ENCODE assay signal across 32 cellular contexts in the genomic region with DNA sequence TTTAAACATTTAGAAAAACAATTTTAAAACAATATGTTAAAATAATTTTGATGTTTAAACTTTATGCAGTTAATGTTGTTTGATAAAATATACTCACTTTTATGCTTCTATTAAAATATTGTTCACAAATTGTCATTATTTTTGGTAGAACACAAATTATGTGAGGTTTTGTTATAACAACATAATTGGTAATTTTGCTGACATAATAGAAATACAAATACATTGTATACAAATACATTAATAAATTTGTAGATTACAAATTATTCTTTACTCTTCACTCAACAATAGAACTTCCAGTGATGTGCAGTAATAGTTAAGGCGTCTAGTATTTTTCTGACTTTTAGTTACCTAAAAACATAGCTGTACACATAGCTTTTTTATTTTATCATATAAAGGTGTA.
"Had no signal": no experiment of that assay in that cellular context is flagged by ENCODE, and none has a peak within 500 bp of the region (broad histone marks: within the 10 kb centered on the region; RNA-seq: fewer than 3 reads in every experiment).

No MANE protein-coding gene starts in this region.

- H3K36me3 Mint-ChIP-seq: activated naive CD8-positive, alpha-beta T cell had no signal

- H3K4me3 ChIP-seq: body of pancreas, colonic mucosa, esophagus muscularis mucosa, gastrocnemius medialis, heart left ventricle had no signal

- DNase-seq: activated B cell treated with CpG ODN at 0.5 μM for 24 hours; activated CD4-positive, alpha-beta T cell treated with anti-CD3 and anti-CD28 coated beads for 48 hours; activated CD4-positive, alpha-beta T cell treated with anti-CD3 and anti-CD28 coated beads, Interleukin-2, amount 50 U/mL, for 1 hour; activated CD4-positive, alpha-beta T cell treated with anti-CD3 and anti-CD28 coated beads, Interleukin-2, amount 50 U/mL, for 48 hours; activated CD8-positive, alpha-beta memory T cell treated with anti-CD3 and anti-CD28 coated beads for 24 hours; activated CD8-positive, alpha-beta T cell treated with anti-CD3 and anti-CD28 coated beads for 36 hours; activated effector memory CD4-positive, alpha-beta T cell treated with Interleukin-2 at 50 U/mL for 16 hours; activated gamma-delta T cell treated with Interleukin-2 at 50 U/mL for 16 hours; activated naive CD4-positive, alpha-beta T cell treated with anti-CD3 and anti-CD28 coated beads, Interleukin-2, amount 50 U/mL, for 16 hours; activated naive CD4-positive, alpha-beta T cell treated with Interleukin-2 at 50 U/mL for 16 hours; activated T-cell treated with anti-CD3 and anti-CD28 coated beads, Interleukin-2, amount 50 U/mL, for 4 hours; amniotic stem cell; anterior cingulate cortex; body of pancreas; caudate nucleus; colonic mucosa; effector memory CD4-positive, alpha-beta T cell; endodermal cell; erythroblast; gastrocnemius medialis; glutamatergic neuron; heart left ventricle; T-helper 1 cell; T-helper 17 cell; T1000; WERI-Rb-1 had no signal

- H3K4me3 Mint-ChIP-seq: activated B cell treated with CpG ODN at 0.5 μM for 24 hours; activated CD8-positive, alpha-beta T cell treated with anti-CD3 and anti-CD28 coated beads for 36 hours; activated naive CD8-positive, alpha-beta T cell; activated T-cell treated with anti-CD3 and anti-CD28 coated beads, Interleukin-2, amount 50 U/mL, for 4 hours; activated T-helper 17 cell treated with anti-CD3 and anti-CD28 coated beads, Interleukin-2, amount 50 U/mL, for 72 hours; endodermal cell; T-helper 17 cell; T-helper 2 cell treated with Interferon-gamma antibody and Interleukin-4, amounts not matched to agents 5 μg/mL and 100 μg/mL, for 36 hours had no signal

- H3K4me1 Mint-ChIP-seq: activated B cell treated with CpG ODN at 0.5 μM for 24 hours; activated T-helper 17 cell treated with anti-CD3 and anti-CD28 coated beads, Interleukin-2, amount 50 U/mL, for 72 hours; endodermal cell; T-helper 17 cell had no signal

- H3K27me3 ChIP-seq: body of pancreas, colonic mucosa, esophagus muscularis mucosa, foreskin keratinocyte, gastrocnemius medialis, heart left ventricle had no signal

- H3K36me3 ChIP-seq: colonic mucosa, esophagus muscularis mucosa, gastrocnemius medialis, heart left ventricle, WERI-Rb-1 had no signal

- ATAC-seq: activated CD4-positive, CD25-positive, alpha-beta regulatory T cell treated with anti-CD3 and anti-CD28 coated beads, Interleukin-2, amount 50 U/mL, for 24 hours; activated CD8-positive, alpha-beta T cell treated with anti-CD3 and anti-CD28 coated beads for 36 hours; activated T-cell treated with anti-CD3 and anti-CD28 coated beads, Interleukin-2, amount 50 U/mL, for 4 hours; activated T-helper 17 cell treated with anti-CD3 and anti-CD28 coated beads, Interleukin-2, amount 50 U/mL, for 72 hours; body of pancreas; foreskin keratinocyte; gastrocnemius medialis; heart left ventricle; T-helper 17 cell had no signal

- H3K27ac Mint-ChIP-seq: activated B cell treated with CpG ODN at 0.5 μM for 24 hours; activated CD8-positive, alpha-beta T cell treated with anti-CD3 and anti-CD28 coated beads for 36 hours; activated naive CD8-positive, alpha-beta T cell; activated T-helper 17 cell treated with anti-CD3 and anti-CD28 coated beads, Interleukin-2, amount 50 U/mL, for 72 hours; endodermal cell; T-helper 17 cell; T-helper 2 cell treated with Interferon-gamma antibody and Interleukin-4, amounts not matched to agents 5 μg/mL and 100 μg/mL, for 36 hours had no signal

- H3K9me3 ChIP-seq: body of pancreas, colonic mucosa, gastrocnemius medialis had no signal

- H3K27me3 Mint-ChIP-seq: activated B cell treated with CpG ODN at 0.5 μM for 24 hours; activated CD8-positive, alpha-beta T cell treated with anti-CD3 and anti-CD28 coated beads for 36 hours; activated naive CD8-positive, alpha-beta T cell; activated T-helper 17 cell treated with anti-CD3 and anti-CD28 coated beads, Interleukin-2, amount 50 U/mL, for 72 hours; T-helper 17 cell had no signal

- H3K4me1 ChIP-seq: body of pancreas, colonic mucosa, esophagus muscularis mucosa, foreskin keratinocyte, gastrocnemius medialis, heart left ventricle had no signal

- H3K27ac ChIP-seq: body of pancreas, colonic mucosa, esophagus muscularis mucosa, foreskin keratinocyte, gastrocnemius medialis, heart left ventricle, WERI-Rb-1 had no signal
